Comparison of ENCODE assay signal across 28 cellular contexts in the genomic region with DNA sequence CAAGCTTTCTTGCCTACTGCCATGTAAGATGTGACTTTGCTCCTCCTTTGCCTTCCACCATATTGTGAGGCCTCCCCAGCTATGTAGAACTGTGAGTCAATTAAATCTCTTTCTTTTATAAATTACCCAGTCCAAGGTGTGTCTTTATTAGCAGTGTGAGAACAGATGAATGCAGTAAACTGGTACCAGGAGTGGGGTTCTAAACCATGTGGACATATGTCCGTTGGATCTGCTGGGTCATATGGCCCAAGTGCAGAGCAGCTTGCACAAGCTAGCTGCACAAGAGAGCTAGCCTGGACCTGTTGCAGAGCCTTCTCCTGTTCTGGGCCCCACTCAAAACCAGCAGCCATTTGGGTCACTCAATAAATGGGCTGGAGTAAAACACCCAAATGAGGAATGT.
"Had no signal": no experiment of that assay in that cellular context is flagged by ENCODE, and none has a peak within 500 bp of the region (broad histone marks: within the 10 kb centered on the region; RNA-seq: fewer than 3 reads in every experiment).

No MANE protein-coding gene starts in this region.

- DNase-seq: colonic mucosa; cortex of kidney; dermis blood vessel endothelial cell; dorsolateral prefrontal cortex; effector CD4-positive, alpha-beta T cell; effector CD8-positive, alpha-beta T cell; effector memory CD4-positive, alpha-beta T cell; effector memory CD8-positive, alpha-beta T cell; endodermal cell; erythroblast; esophagus squamous epithelium; foreskin fibroblast; foreskin keratinocyte; foreskin melanocyte; gastrocnemius medialis; glutamatergic neuron; head of caudate nucleus; heart left ventricle; heart right ventricle had no signal

- H3K9me3 ChIP-seq: colonic mucosa had no signal

- H3K27ac ChIP-seq: colonic mucosa, coronary artery, dorsolateral prefrontal cortex, epithelial cell of prostate, esophagus squamous epithelium, foreskin keratinocyte, gastrocnemius medialis, gastroesophageal sphincter, heart left ventricle, heart right ventricle, hepatocyte had no signal

- H3K27me3 ChIP-seq: colonic mucosa, dorsolateral prefrontal cortex, foreskin keratinocyte, gastrocnemius medialis, gastroesophageal sphincter, heart left ventricle, hepatocyte had no signal

- H3K4me3 ChIP-seq: colonic mucosa, coronary artery, dorsolateral prefrontal cortex, esophagus squamous epithelium, gastrocnemius medialis, gastroesophageal sphincter, heart left ventricle, heart right ventricle, hepatocyte had no signal

- FAIRE-seq: colon, endometrium, endothelial cell of umbilical vein, frontal cortex had no signal

- H2AFZ ChIP-seq: hepatocyte had no signal

- H3K36me3 ChIP-seq: colonic mucosa, esophagus squamous epithelium, gastrocnemius medialis, gastroesophageal sphincter, heart left ventricle, heart right ventricle had no signal

- ATAC-seq: effector memory CD8-positive, alpha-beta T cell; esophagus mucosa; foreskin keratinocyte; gastrocnemius medialis; gastroesophageal sphincter; heart left ventricle; heart right ventricle had no signal

- H3K4me2 ChIP-seq: hepatocyte had no signal

- H3K79me2 ChIP-seq: hepatocyte had no signal

- H3K4me1 ChIP-seq: colonic mucosa, esophagus squamous epithelium, foreskin keratinocyte, gastrocnemius medialis, gastroesophageal sphincter, heart left ventricle, heart right ventricle had no signal
